ENCODE assay signal across 8 cellular contexts in the genomic region with DNA sequence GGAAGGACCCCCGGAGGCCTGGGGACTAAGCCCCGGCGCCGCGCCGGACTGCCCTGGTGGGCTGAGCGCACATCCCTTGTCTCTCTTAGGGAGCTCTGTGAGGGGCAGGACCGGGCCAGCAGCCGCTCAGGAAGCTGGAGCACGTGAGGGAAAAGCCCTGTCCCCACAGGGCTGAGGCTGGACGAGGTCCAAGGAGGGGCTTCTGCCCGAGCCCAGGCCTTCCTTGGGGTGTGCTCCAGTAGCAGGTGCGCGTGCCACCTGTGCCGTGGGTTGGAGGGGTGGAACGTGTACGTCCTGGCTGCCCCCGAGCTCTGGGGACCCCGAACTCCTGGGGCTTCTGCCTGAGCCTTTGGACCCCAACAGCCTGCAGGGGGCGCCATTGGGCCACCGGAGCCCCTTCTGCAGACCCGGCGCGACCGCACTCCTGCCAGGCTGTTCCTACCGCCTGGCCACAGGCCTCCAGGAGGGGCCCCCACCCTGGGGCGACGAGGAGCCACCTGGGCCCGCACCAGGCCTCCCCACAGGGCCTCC. TPM values are rescaled to one million over a fixed set of nuclear protein-coding genes. Genes with fewer than 3 reads are reported as not detected.
DNase-seq lines count a peak whose midpoint lies in the region; ATAC-seq and TF ChIP-seq lines count a peak whose summit lies in the region.

No MANE protein-coding gene starts in this region.

- H3K4me2 ChIP-seq in SK-N-SH, result peak overlapping the region; percentile 41; the same call in 1 of the 2 replicates

- no peaks in the 10 kb centered on the region for H3K36me3 Mint-ChIP-seq in glutamatergic neuron (ENCODE audit: unreplicated experiment)

- peak; percentile 61 for DNase-seq in G401 (ENCODE audit: low spot score)
- peak; percentile 79 for DNase-seq in LoVo (ENCODE audit: low spot score)
- peak; percentile 98 for DNase-seq in SK-N-SH
- DNase-seq in activated gamma-delta T cell treated with anti-CD3 and anti-CD28 coated beads, Interleukin-2, amount 50 U/mL, for 16 hours (ENCODE audit: low read depth), result peak; percentile 66
- DNase-seq in glutamatergic neuron, result peak; percentile 95
- DNase-seq in psoas muscle, result peak; percentile 67 to 79
- DNase-seq in GOT3 (lab: John Stamatoyannopoulos, UW), result no peak

- in situ Hi-C loops in G401 (cut with HindIII; ENCODE audit: low sequenced_read_pairs), result no loop called here

- peak; percentile 84 for TF ChIP-seq CTCF in SK-N-SH (IDR thresholded peaks at IDR 0.05)
- TF ChIP-seq CTCF in glutamatergic neuron (IDR thresholded peaks at IDR 0.05; ENCODE audit: partially characterized antibody, unreplicated experiment), result peak; percentile 93
- TF ChIP-seq CTCF in psoas muscle (IDR thresholded peaks at IDR 0.05), result peak; percentile 71

- 0 out of 2 replicates have a peak, but pooled peaks cover 3% of the 10 kb centered on the region for H4K20me1 ChIP-seq in SK-N-SH (ENCODE audit: insufficient read depth)

- H3K9me3 ChIP-seq in SK-N-SH, result no peaks in the 10 kb centered on the region
- no peaks in the 10 kb centered on the region for H3K9me3 ChIP-seq in psoas muscle

- ATAC-seq in psoas muscle (peak in 3 of 4 donors; percentile 38 to 54 (median 43)), HG03354 (IDR thresholded peaks at IDR 0.05; ENCODE audit: poor library complexity, severe bottlenecking, unreplicated experiment) (no peak)

- peaks cover under 1% of the 10 kb centered on the region for H3K27me3 Mint-ChIP-seq in glutamatergic neuron (ENCODE audit: unreplicated experiment)

- POLR2A ChIA-PET in SK-N-SH (lab: Yijun Ruan, JAX), result no interaction called here

- H3K9me2 ChIP-seq in SK-N-SH, result no peaks in the 10 kb centered on the region

- intact Hi-C loops in psoas muscle (cut with DNase I), result loop anchor here (2.0 to 5.0 kb wide), 3 partner anchors 60 to 150 kb away; no protein-coding TSS in a partner anchor

- TF ChIP-seq EP300 in SK-N-SH (IDR thresholded peaks at IDR 0.05; ENCODE audit: borderline replicate concordance in 1 of 2, low read depth in 1 of 2, low read length in 1 of 2), result no peak

- no peak overlapping the region for H2AFZ ChIP-seq in SK-N-SH (ENCODE audit: low read depth)

- H3K27ac Mint-ChIP-seq in glutamatergic neuron (ENCODE audit: unreplicated experiment), result no peak overlapping the region

- peak overlapping the region; percentile 10 to 41; a peak in 2 of 4 replicates for H3K4me3 ChIP-seq in SK-N-SH (ENCODE audit: low read depth in 2 of 2, low read length in 1 of 2)
- no peak overlapping the region for H3K4me3 ChIP-seq in psoas muscle

- H3K36me3 ChIP-seq in SK-N-SH (replicated peaks in 1 of 2; ENCODE audit: control insufficient read depth in 1 of 2, insufficient read depth in 2 of 2, low read length in 1 of 2), result peaks cover 0 to 2% of the 10 kb centered on the region in 2 experiments
- H3K36me3 ChIP-seq in psoas muscle (ENCODE audit: insufficient read depth in 1 of 2, low read depth in 1 of 2), result peaks cover 0 to 9% of the 10 kb centered on the region in 2 donors

- peaks cover 0 to 8% of the 10 kb centered on the region in 2 experiments; a peak in 1 of 4 replicates for H3K4me1 ChIP-seq in SK-N-SH (ENCODE audit: control insufficient read depth in 1 of 2, insufficient read depth in 2 of 2, low read depth in 1 of 2, low read length in 1 of 2)
- H3K4me1 ChIP-seq in psoas muscle, result no peaks in the 10 kb centered on the region

- peaks cover 2% of the 10 kb centered on the region for H3K4me1 Mint-ChIP-seq in glutamatergic neuron (ENCODE audit: low read depth, unreplicated experiment)

- CTCF ChIA-PET in SK-N-SH (lab: Yijun Ruan, JAX), result interaction anchor here (0.5 to 5.1 kb wide), 56 partner anchors 8 to 456 kb away, joined by 3 to 166 read pairs (median 5); a partner anchor contains a TSS

- no peaks in the 10 kb centered on the region for H3K9me3 Mint-ChIP-seq in glutamatergic neuron (ENCODE audit: unreplicated experiment)

- no peak overlapping the region for H3K9ac ChIP-seq in SK-N-SH

- H3F3A ChIP-seq in SK-N-SH (replicated peaks; ENCODE audit: insufficient read depth), result peaks cover 3% of the 10 kb centered on the region

- H3K27me3 ChIP-seq in SK-N-SH (ENCODE audit: insufficient read depth) (no peaks in the 10 kb centered on the region), psoas muscle (ENCODE audit: insufficient read depth in 3 of 3, low read length in 2 of 3) (peaks cover 0 to 8% (median 2%) of the 10 kb centered on the region in 3 donors)

- 10% methylated on average over 2 of the region's 29 CpGs for WGBS in SK-N-SH (ENCODE audit: low lambda C conversion rate)
- 9 to 12% (median 11%) methylated on average over 20 to 29 of the region's 29 CpGs for WGBS in psoas muscle, 3 donors

- TF ChIP-seq RAD21 in SK-N-SH (IDR thresholded peaks at IDR 0.05; ENCODE audit: low read length), result peak; percentile 87

- no peaks in the 10 kb centered on the region for H3K79me2 ChIP-seq in SK-N-SH (ENCODE audit: insufficient read depth)

- no peak overlapping the region for H3K27ac ChIP-seq in SK-N-SH (ENCODE audit: low read depth in 2 of 2, low read length in 1 of 2)
- H3K27ac ChIP-seq in psoas muscle, result no peak overlapping the region

- no peak overlapping the region for H3K4me3 Mint-ChIP-seq in glutamatergic neuron (ENCODE audit: unreplicated experiment)

TF ChIP-seq in SK-N-SH, 30 proteins besides CTCF, POLR2A, EP300 and RAD21:
- TF ChIP-seq FOXJ3 (CRISPR knock-in tag; IDR thresholded peaks at IDR 0.05), result no peak
- TF ChIP-seq, protein P1, sequence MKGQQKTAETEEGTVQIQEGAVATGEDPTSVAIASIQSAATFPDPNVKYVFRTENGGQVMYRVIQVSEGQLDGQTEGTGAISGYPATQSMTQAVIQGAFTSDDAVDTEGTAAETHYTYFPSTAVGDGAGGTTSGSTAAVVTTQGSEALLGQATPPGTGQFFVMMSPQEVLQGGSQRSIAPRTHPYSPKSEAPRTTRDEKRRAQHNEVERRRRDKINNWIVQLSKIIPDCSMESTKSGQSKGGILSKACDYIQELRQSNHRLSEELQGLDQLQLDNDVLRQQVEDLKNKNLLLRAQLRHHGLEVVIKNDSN (IDR thresholded peaks at IDR 0.05; ENCODE audit: borderline replicate concordance, low read depth), result peak; percentile 20; the same call in 1 of the 2 replicates
- peak; percentile 85 for TF ChIP-seq SMC3 (IDR thresholded peaks at IDR 0.05; ENCODE audit: low read depth, low read length)
TF ChIP-seq in SK-N-SH: peak in this region for 2.

RNA-seq across cellular contexts. Expression of a gene that starts 27.2 kb away (rescaled TPM):
- total RNA-seq in G401 (2014; rRNA removed; shearing (Covaris generic)), result 139 and 164 TPM in 2 replicates
- 29.2 and 49.5 TPM in 2 replicates for polyA plus RNA-seq in SK-N-SH (2012; rRNA removed)
- polyA plus RNA-seq in SK-N-SH (2012; cell fraction: cytosol; rRNA removed), result 24.5 and 30.6 TPM in 2 replicates
- polyA plus RNA-seq in SK-N-SH (2012; cell fraction: nucleus; rRNA removed), result 89.9 and 151 TPM in 2 replicates
- total RNA-seq in glutamatergic neuron (ENCODE audit: unreplicated experiment), result 23.0 TPM
- total RNA-seq in psoas muscle, result 1 to 10 TPM; 2.7 to 3.5 (median 3.0) TPM
- polyA plus RNA-seq in psoas muscle, result 1 to 10 TPM; 2.2 to 4.8 (median 2.6) TPM

RNA-seq across cellular contexts. Expression of a gene that starts 27.4 kb away (rescaled TPM):
- total RNA-seq in G401 (2014; rRNA removed; shearing (Covaris generic)), result 51.6 and 91.7 TPM in 2 replicates
- 36.5 and 43.9 TPM in 2 replicates for polyA plus RNA-seq in SK-N-SH (2012; rRNA removed)
- polyA plus RNA-seq in SK-N-SH (2012; cell fraction: cytosol; rRNA removed), result 16.4 and 29.5 TPM in 2 replicates
- 68.2 and 69.8 TPM in 2 replicates for polyA plus RNA-seq in SK-N-SH (2012; cell fraction: nucleus; rRNA removed)
- 23.8 TPM for total RNA-seq in glutamatergic neuron (ENCODE audit: unreplicated experiment)
- 10 to 100 TPM; 11.8 to 43.6 (median 27.0) TPM for total RNA-seq in psoas muscle
- polyA plus RNA-seq in psoas muscle, result 10 to 100 TPM; 31.6 to 40.3 (median 32.9) TPM

RNA-seq across cellular contexts. Expression of a gene that starts 36.4 kb away (rescaled TPM):
- total RNA-seq in G401 (2014; rRNA removed; shearing (Covaris generic)), result 98.5 and 101 TPM in 2 replicates
- polyA plus RNA-seq in SK-N-SH (2012; rRNA removed) (51.5 and 64.3 TPM in 2 replicates), psoas muscle (10 to 100 TPM; 15.4 to 18.8 (median 18.6) TPM)
- 69.5 and 78.4 TPM in 2 replicates for polyA plus RNA-seq in SK-N-SH (2012; cell fraction: cytosol; rRNA removed)
- 30.8 and 40.1 TPM in 2 replicates for polyA plus RNA-seq in SK-N-SH (2012; cell fraction: nucleus; rRNA removed)
- total RNA-seq in glutamatergic neuron (ENCODE audit: unreplicated experiment) (25.0 TPM), psoas muscle (10 to 100 TPM; 15.5 to 17.1 (median 16.2) TPM)

RNA-seq across cellular contexts. Expression of a gene that starts 44.6 kb away (rescaled TPM):
- 38.4 and 49.9 TPM in 2 replicates for total RNA-seq in G401 (2014; rRNA removed; shearing (Covaris generic))
- polyA plus RNA-seq in SK-N-SH (2012; rRNA removed) (0.62 and 1.1 TPM in 2 replicates), psoas muscle (under 1 TPM; 0.29 to 0.57 (median 0.30) TPM)
- 0.37 and 0.69 TPM in 2 replicates for polyA plus RNA-seq in SK-N-SH (2012; cell fraction: cytosol; rRNA removed)
- polyA plus RNA-seq in SK-N-SH (2012; cell fraction: nucleus; rRNA removed), result 2.3 and 2.7 TPM in 2 replicates
- total RNA-seq in glutamatergic neuron (ENCODE audit: unreplicated experiment) (11.3 TPM), psoas muscle (1 to 10 TPM in 1 of 4 donors, under 1 TPM in 3; 0.17 to 1.1 (median 0.47) TPM)
